In genomic region chr1:91857557-91858239, GRCh38 we compare ENCODE assay signal across 23 cellular contexts. TPM values are rescaled to one million over a fixed set of nuclear protein-coding genes. Genes with fewer than 3 reads are reported as not detected.
A peak's percentile ranks its signal among the peaks of the same experiment; 100 is the strongest.
DNase-seq lines count a peak whose midpoint lies in the region; ATAC-seq, FAIRE-seq and TF ChIP-seq lines count a peak whose summit lies in the region.
"Had no signal": no experiment of that assay in that cellular context is flagged by ENCODE, and none has a peak within 500 bp of the region (broad histone marks: within the 10 kb centered on the region; RNA-seq: fewer than 3 reads in every experiment).

No MANE protein-coding gene starts in this region.

- H3K36me3 ChIP-seq in HepG2 (replicated peaks in 1 of 2; ENCODE audit: control insufficient read depth in 1 of 2, insufficient read depth in 2 of 2, low read length in 2 of 2) (peaks cover 16 to 63% of the 10 kb centered on the region in 2 experiments), right lobe of liver (no peaks in the 10 kb centered on the region), liver (ENCODE audit: control insufficient read depth in 4 of 4, insufficient read depth in 3 of 4, low read depth in 1 of 4, low read length in 3 of 4) (peaks cover 0 to 6% (median under 1%) of the 10 kb centered on the region in 4 donors)
- H3K36me3 ChIP-seq: BLaER1 had no signal

- H3K36me3 Mint-ChIP-seq in stimulated activated effector memory CD8-positive, alpha-beta T cell treated with anti-CD3 and anti-CD28 coated beads, Interleukin-12 subunit alpha, Interleukin-12 subunit beta, amount 100 ng/mL, for 72 hours, result peaks cover 27% of the 10 kb centered on the region

- FAIRE-seq in HepG2 (lab: Jason Lieb, UNC), result no peak
- FAIRE-seq: A204.1, G401.6, GM12892, H54 had no signal

- H3K9me3 ChIP-seq in HepG2 (ENCODE audit: low read length) (no peaks in the 10 kb centered on the region), right lobe of liver (no peaks in the 10 kb centered on the region), liver (ENCODE audit: control insufficient read depth in 4 of 4, low read length in 3 of 4) (no peaks in the 10 kb centered on the region)
- H3K9me3 ChIP-seq: BLaER1, Caco-2 had no signal

- no TSS peak for BruUV-seq in HepG2 (replicated peaks; lab: Mats Ljungman, UMichigan)

- TF ChIP-seq CTCF in HepG2 (CRISPR knock-in tag; IDR thresholded peaks at IDR 0.05) (no peak), right lobe of liver (IDR thresholded peaks at IDR 0.05) (no peak), coronary artery (IDR thresholded peaks at IDR 0.05) (no peak), liver (IDR thresholded peaks at IDR 0.05; ENCODE audit: low read depth, low read length, missing input control) (no peak)

- intact Hi-C loops in HepG2 (cut with micrococcal nuclease; ENCODE audit: unreplicated experiment) (no loop called here), right lobe of liver (cut with DNase I) (no loop called here)

- no peaks in the 10 kb centered on the region for H3K27me3 ChIP-seq in HepG2 (ENCODE audit: control insufficient read depth in 1 of 2, insufficient read depth in 2 of 2, low read length in 2 of 2)
- no peaks in the 10 kb centered on the region for H3K27me3 ChIP-seq in right lobe of liver
- H3K27me3 ChIP-seq in liver (ENCODE audit: control insufficient read depth in 4 of 4, insufficient read depth in 4 of 4, low read length in 3 of 4), result no peaks in the 10 kb centered on the region
- H3K27me3 ChIP-seq: BLaER1 had no signal

- no peak overlapping the region for H3K4me3 Mint-ChIP-seq in stimulated activated effector memory CD8-positive, alpha-beta T cell treated with anti-CD3 and anti-CD28 coated beads, Interleukin-12 subunit alpha, Interleukin-12 subunit beta, amount 100 ng/mL, for 72 hours
- H3K4me3 Mint-ChIP-seq: B cell; CD4-positive, CD25-positive, alpha-beta regulatory T cell; CD8-positive, alpha-beta T cell had no signal

- in situ Hi-C loops in HepG2 (cut with HindIII; ENCODE audit: extremely low pct_ligation_motif_present, low pct_unique_long_range_greater_than_20kb), result no loop called here

- H3K4me1 ChIP-seq in HepG2 (ENCODE audit: insufficient read depth, low read length), result peaks cover 22% of the 10 kb centered on the region
- no peaks in the 10 kb centered on the region for H3K4me1 ChIP-seq in right lobe of liver
- H3K4me1 ChIP-seq in liver (ENCODE audit: control insufficient read depth in 4 of 4, insufficient read depth in 4 of 4, low read length in 3 of 4), result no peaks in the 10 kb centered on the region
- H3K4me1 ChIP-seq: Caco-2 had no signal

- CTCF ChIA-PET in HepG2 (lab: Yijun Ruan, JAX; ENCODE audit: low intra/inter-chr PET ratio, low total read pairs), result no interaction called here

- 0 out of 4 replicates have a peak, but pooled peaks of 1 of the 2 experiments have one; percentile 26 for TF ChIP-seq POLR2A in HepG2 (IDR thresholded peaks at IDR 0.05; ENCODE audit: insufficient read depth in 1 of 2, low read depth in 2 of 2, low read length in 2 of 2)
- no peak for TF ChIP-seq POLR2A in right lobe of liver (IDR thresholded peaks at IDR 0.05)

- ATAC-seq in HepG2 (no peak), right lobe of liver (no peak), HG03045 (IDR thresholded peaks at IDR 0.05; ENCODE audit: unreplicated experiment) (no peak)
- no peak for ATAC-seq in stimulated activated effector memory CD8-positive, alpha-beta T cell treated with anti-CD3 and anti-CD28 coated beads, Interleukin-12 subunit alpha, Interleukin-12 subunit beta, amount 100 ng/mL, for 72 hours
- ATAC-seq: CD8-positive, alpha-beta T cell had no signal

- peaks cover 92% of the 10 kb centered on the region for H3K79me2 ChIP-seq in HepG2 (ENCODE audit: insufficient read depth, low read length)

- H3K9me3 Mint-ChIP-seq in stimulated activated effector memory CD8-positive, alpha-beta T cell treated with anti-CD3 and anti-CD28 coated beads, Interleukin-12 subunit alpha, Interleukin-12 subunit beta, amount 100 ng/mL, for 72 hours, result no peaks in the 10 kb centered on the region
- H3K9me3 Mint-ChIP-seq: CD4-positive, CD25-positive, alpha-beta regulatory T cell had no signal

- H3K4me3 ChIP-seq in HepG2 (replicated peaks in 1 of 3; ENCODE audit: insufficient read depth in 1 of 3, low read depth in 2 of 3, low read length in 3 of 3), result no peak overlapping the region
- no peak overlapping the region for H3K4me3 ChIP-seq in right lobe of liver
- H3K4me3 ChIP-seq in coronary artery, result no peak overlapping the region
- no peak overlapping the region for H3K4me3 ChIP-seq in liver (ENCODE audit: low read depth in 1 of 3, low read length in 3 of 3)
- H3K4me3 ChIP-seq: BLaER1 had no signal

- no peak overlapping the region for H2AFZ ChIP-seq in HepG2 (ENCODE audit: low read length)

- 94% methylated on average over 2 of the region's 2 CpGs for WGBS in HepG2 (ENCODE audit: low lambda C conversion rate)
- WGBS in right lobe of liver (ENCODE audit: insufficient coverage, low coverage, low lambda C conversion rate, missing lambda C conversion rate), result 96% methylated on average over 2 of the region's 2 CpGs
- WGBS in liver, result 90% methylated on average over 2 of the region's 2 CpGs

- DNase-seq in HepG2 (ENCODE audit: low spot score) (no peak), right lobe of liver (no peak), coronary artery (ENCODE audit: low spot score) (peak; percentile 43), RKO (ENCODE audit: low spot score) (no peak)
- DNase-seq in stimulated activated effector memory CD8-positive, alpha-beta T cell treated with anti-CD3 and anti-CD28 coated beads, Interleukin-12 subunit alpha, Interleukin-12 subunit beta, amount 100 ng/mL, for 72 hours (ENCODE audit: low spot score in 2 of 2), result no peak
- no peak for DNase-seq in activated T-cell treated with anti-CD3 and anti-CD28 coated beads, Interleukin-2, amount 50 U/mL, for 48 hours
- DNase-seq: Caco-2; CD4-positive, CD25-positive, alpha-beta regulatory T cell; CD8-positive, alpha-beta T cell; DMS153; DND-41; GOT3; HCEC 1CT had no signal

- POLR2A ChIA-PET in HepG2 (lab: Yijun Ruan, JAX), result no interaction called here

- H3K27ac ChIP-seq in HepG2 (ENCODE audit: extremely low read length, insufficient read depth, low read length) (no peak overlapping the region), right lobe of liver (no peak overlapping the region), coronary artery (no peak overlapping the region), liver (ENCODE audit: low read depth in 1 of 2, low read length in 2 of 2) (no peak overlapping the region)
- H3K27ac ChIP-seq: 22Rv1, BLaER1, C4-2B had no signal

- H3K9ac ChIP-seq in HepG2 (ENCODE audit: insufficient read depth, low read depth, low read length) (no peak overlapping the region), liver (ENCODE audit: low read depth in 1 of 2, low read length in 2 of 2) (no peak overlapping the region)
- H3K9ac ChIP-seq: BLaER1 had no signal

- TF ChIP-seq RAD21 in HepG2 (CRISPR knock-in tag; IDR thresholded peaks at IDR 0.05) (no peak), liver (IDR thresholded peaks at IDR 0.05) (no peak)

- H3K4me1 Mint-ChIP-seq in stimulated activated effector memory CD8-positive, alpha-beta T cell treated with anti-CD3 and anti-CD28 coated beads, Interleukin-12 subunit alpha, Interleukin-12 subunit beta, amount 100 ng/mL, for 72 hours, result peaks cover 12% of the 10 kb centered on the region
- H3K4me1 Mint-ChIP-seq: B cell had no signal

- H3K27ac Mint-ChIP-seq in stimulated activated effector memory CD8-positive, alpha-beta T cell treated with anti-CD3 and anti-CD28 coated beads, Interleukin-12 subunit alpha, Interleukin-12 subunit beta, amount 100 ng/mL, for 72 hours, result peak overlapping the region; percentile 77
- H3K27ac Mint-ChIP-seq: B cell; CD8-positive, alpha-beta T cell had no signal

- H3K4me2 ChIP-seq in HepG2 (ENCODE audit: low read depth, low read length), result no peak overlapping the region
- H3K4me2 ChIP-seq: BLaER1 had no signal

- peaks cover 34% of the 10 kb centered on the region for H4K20me1 ChIP-seq in HepG2 (ENCODE audit: insufficient read depth, low read length)
- H4K20me1 ChIP-seq: BLaER1 had no signal

- no peak for TF ChIP-seq EP300 in HepG2 (IDR thresholded peaks at IDR 0.05; ENCODE audit: low read depth in 2 of 2, low read length in 2 of 2)
- TF ChIP-seq EP300 in HepG2 (CRISPR knock-in tag; IDR thresholded peaks at IDR 0.05; ENCODE audit: borderline replicate concordance), result no peak

TF ChIP-seq in HepG2, 621 proteins besides CTCF, POLR2A, EP300 and RAD21 (continues in another document):
- peak; percentile 89 for TF ChIP-seq NR2F6 (IDR thresholded peaks at IDR 0.05)
- TF ChIP-seq NR2F6 (CRISPR knock-in tag; IDR thresholded peaks at IDR 0.05), result peak; percentile 79
- TF ChIP-seq SOX6 (IDR thresholded peaks at IDR 0.05), result no peak
- no peak for TF ChIP-seq SOX6 (CRISPR knock-in tag; IDR thresholded peaks at IDR 0.05)

TF ChIP-seq in liver, 16 proteins besides CTCF, POLR2A, EP300 and RAD21:
- TF ChIP-seq EGR1 (IDR thresholded peaks at IDR 0.05; ENCODE audit: low read depth in 2 of 2), result no peak
- peak; percentile 48 for TF ChIP-seq NR2F2 (IDR thresholded peaks at IDR 0.05)

RNA-seq across cellular contexts. Expression of gene TGFBR3, which starts 28.3 kb away (rescaled TPM):
- total RNA-seq in HepG2 (2016; rRNA removed; fragmentation: Illumina TruSeq; extraction: Trizol) (44.8 and 76.5 TPM in 2 replicates), right lobe of liver (10 to 100 TPM in 5 of 6 experiments, 1 to 10 TPM in 1; 9.0 to 32.3 (median 18.1) TPM), liver (10 to 100 TPM; 12.3 to 19.3 TPM)
- total RNA-seq in HepG2 (2016; cell fraction: cytosol; rRNA removed; fragmentation: Illumina TruSeq; extraction: Trizol; ENCODE audit: low read depth), result 8.1 TPM in 2 replicates
- 37.2 and 78.5 TPM in 2 replicates for total RNA-seq in HepG2 (2016; cell fraction: insoluble cytoplasmic fraction; rRNA removed; fragmentation: Illumina TruSeq; extraction: Trizol)
- total RNA-seq in HepG2 (2016; cell fraction: membrane; rRNA removed; fragmentation: Illumina TruSeq; extraction: Trizol), result 23.2 and 23.6 TPM in 2 replicates
- 92.0 and 99.3 TPM in 2 replicates for total RNA-seq in HepG2 (2016; cell fraction: nucleus; rRNA removed; fragmentation: Illumina TruSeq; extraction: Trizol)
- polyA plus RNA-seq in HepG2 (2011; rRNA removed) (146 and 195 TPM in 2 replicates), liver (1 to 10 TPM; 6.1 to 7.5 TPM)
- polyA plus RNA-seq in HepG2 (2011; cell fraction: cytosol; rRNA removed), result 160 and 165 TPM in 2 replicates
- polyA plus RNA-seq in HepG2 (2011; cell fraction: nucleus; rRNA removed), result 88.3 and 110 TPM in 2 replicates
- 94.7 and 114 TPM in 2 replicates for polyA plus RNA-seq in HepG2 (2012)
- 1.5 and 1.6 TPM in 2 replicates for polyA plus RNA-seq in HepG2 (2016; cell fraction: cytosol; fragmentation: Illumina TruSeq; extraction: Trizol; ENCODE audit: low read depth)
- polyA plus RNA-seq in HepG2 (2016; cell fraction: insoluble cytoplasmic fraction; fragmentation: Illumina TruSeq; extraction: Trizol; ENCODE audit: low read depth), result 26.7 and 28.7 TPM in 2 replicates
- 5.7 and 6.6 TPM in 2 replicates for polyA plus RNA-seq in HepG2 (2016; cell fraction: membrane; fragmentation: Illumina TruSeq; extraction: Trizol; ENCODE audit: low read depth)
- polyA plus RNA-seq in HepG2 (2016; cell fraction: nucleus; fragmentation: Illumina TruSeq; extraction: Trizol; ENCODE audit: insufficient read depth, low read depth), result 66.6 and 67.2 TPM in 2 replicates
- polyA minus RNA-seq in HepG2 (2011; rRNA and poly(A)+ RNA removed; ENCODE audit: low replicate concordance), result 82.3 and 729 TPM in 2 replicates
- polyA minus RNA-seq in HepG2 (2011; cell fraction: cytosol; rRNA and poly(A)+ RNA removed), result 295 and 307 TPM in 2 replicates
- polyA minus RNA-seq in HepG2 (2011; cell fraction: nucleus; rRNA and poly(A)+ RNA removed), result 324 and 354 TPM in 2 replicates
